ENCODE assay signal across 8 cellular contexts in genomic region chr11:2166091-2166851, GRCh38. TPM values are rescaled to one million over a fixed set of nuclear protein-coding genes. Genes with fewer than 3 reads are reported as not detected.
A peak's percentile ranks its signal among the peaks of the same experiment; 100 is the strongest.
DNase-seq lines count a peak whose midpoint lies in the region; ATAC-seq and TF ChIP-seq lines count a peak whose summit lies in the region.

No MANE protein-coding gene starts in this region.

- no peaks in the 10 kb centered on the region for H3K79me2 ChIP-seq in mammary epithelial cell (ENCODE audit: insufficient read depth, low read length)
- H3K79me2 ChIP-seq in mesendoderm (ENCODE audit: control insufficient read depth, insufficient read depth, low read length): no peaks in the 10 kb centered on the region

- intact Hi-C loops in mammary epithelial cell (cut with micrococcal nuclease) (loop anchor here (1.0 kb wide), 3 partner anchors 29 to 254 kb away; no protein-coding TSS in a partner anchor), sigmoid colon (cut with DNase I) (no loop called here)

- H3K4me3 ChIP-seq in mammary epithelial cell (replicated peaks in 1 of 3; ENCODE audit: insufficient read depth in 1 of 3, low read depth in 2 of 3, low read length in 3 of 3) (peak overlapping the region in 2 of 3 experiments; percentile 18 to 24), mesendoderm (ENCODE audit: low read length) (no peak overlapping the region), upper lobe of left lung (peak overlapping the region in 3 of 4 donors; percentile 7 to 32 (median 23)), sigmoid colon (peak overlapping the region in 2 of 4 donors; percentile 21 to 22)

- H3K4me2 ChIP-seq in mammary epithelial cell (ENCODE audit: insufficient read depth, low read depth, low read length) (peak overlapping the region; percentile 74), mesendoderm (ENCODE audit: low read length) (no peak overlapping the region)

- no peak overlapping the region for H4K5ac ChIP-seq in mesendoderm (ENCODE audit: low read length)

- H3K18ac ChIP-seq in mesendoderm (ENCODE audit: low read length): no peak overlapping the region

- no peak overlapping the region for H3K4ac ChIP-seq in mesendoderm (ENCODE audit: low read depth, low read length)

- CTCF ChIA-PET in mammary epithelial cell (lab: Charles Lee; ENCODE audit: low non-redundant PET): no interaction called here

- peak overlapping the region; percentile 78 for H3K56ac ChIP-seq in mesendoderm (ENCODE audit: low read length)

- H2AK5ac ChIP-seq in mesendoderm (ENCODE audit: low read length): no peak overlapping the region

- in situ Hi-C loops in mammary epithelial cell (cut with MboI; ENCODE audit: low sequenced_read_pairs in 2 of 2): loop anchor here in 1 of 2 donors (25.0 kb wide), 1 partner anchor 479 kb away; the partner anchor contains the start of gene KRTAP5-6

- H2BK120ac ChIP-seq in mesendoderm (ENCODE audit: low read depth, low read length): no peak overlapping the region

- H2BK5ac ChIP-seq in mesendoderm (ENCODE audit: low read length): no peak overlapping the region

- dilution Hi-C loops in mammary epithelial cell (cut with HindIII; ENCODE audit: low sequenced_read_pairs): no loop called here

- TF ChIP-seq EP300 in upper lobe of left lung (IDR thresholded peaks at IDR 0.05) (no peak), sigmoid colon (IDR thresholded peaks at IDR 0.05) (no peak)

- 22% methylated on average over 18 of the region's 70 CpGs for WGBS in mammary epithelial cell (ENCODE audit: low coverage, missing lambda C conversion rate)
- no CpG with 5 or more reads among the region's 70 CpGs for WGBS in mesendoderm (ENCODE audit: extremely low coverage, insufficient coverage, low lambda C conversion rate)
- WGBS in upper lobe of left lung, 2 donors: 2% methylated on average over 24 of the region's 70 CpGs; no CpG with 5 or more reads in 1 of the 2 donors
- 4 to 11% methylated on average over 70 of the region's 70 CpGs for WGBS in sigmoid colon, 2 donors

- H3K9me3 ChIP-seq in mammary epithelial cell (replicated peaks; ENCODE audit: insufficient read depth, low read length) (no peaks in the 10 kb centered on the region), upper lobe of left lung (no peaks in the 10 kb centered on the region), sigmoid colon (no peaks in the 10 kb centered on the region)

- no peak overlapping the region for H2BK15ac ChIP-seq in mesendoderm (replicated peaks; ENCODE audit: low read depth)

- H3K79me1 ChIP-seq in mesendoderm (ENCODE audit: low read length): no peaks in the 10 kb centered on the region

- no peaks in the 10 kb centered on the region for H3K36me3 ChIP-seq in mammary epithelial cell (ENCODE audit: insufficient read depth, low read length)
- H3K36me3 ChIP-seq in mesendoderm (ENCODE audit: control insufficient read depth, insufficient read depth, low read length): no peaks in the 10 kb centered on the region
- H3K36me3 ChIP-seq in upper lobe of left lung: no peaks in the 10 kb centered on the region
- no peaks in the 10 kb centered on the region for H3K36me3 ChIP-seq in sigmoid colon

- H3K9ac ChIP-seq in mammary epithelial cell (ENCODE audit: insufficient read depth, low read length): no peak overlapping the region
- peak overlapping the region; percentile 44 for H3K9ac ChIP-seq in mesendoderm (ENCODE audit: low read length)

- peaks cover 3% of the 10 kb centered on the region for H3K4me1 ChIP-seq in mammary epithelial cell (ENCODE audit: insufficient read depth, low read length)
- no peaks in the 10 kb centered on the region for H3K4me1 ChIP-seq in mesendoderm (ENCODE audit: control insufficient read depth, low read depth, low read length)
- peaks cover 7 to 11% (median 9%) of the 10 kb centered on the region in 4 donors for H3K4me1 ChIP-seq in upper lobe of left lung
- peaks cover 0 to 10% (median 7%) of the 10 kb centered on the region in 4 donors for H3K4me1 ChIP-seq in sigmoid colon

- H4K20me1 ChIP-seq in mammary epithelial cell (ENCODE audit: insufficient read depth, low read length): no peaks in the 10 kb centered on the region

- peak overlapping the region; percentile 83 for H2AFZ ChIP-seq in mammary epithelial cell (ENCODE audit: low read depth, low read length)

- no TSS peak for BruUV-seq in mammary epithelial cell (replicated peaks; lab: Mats Ljungman, UMichigan)

- TF ChIP-seq CTCF in GM12872 (IDR thresholded peaks at IDR 0.05; ENCODE audit: insufficient read depth, low read depth, low read length) (peak; percentile 56), mammary epithelial cell (conservative IDR thresholded peaks at IDR 0.05 in 1 of 2, IDR thresholded peaks at IDR 0.05 in 1 of 2; ENCODE audit: extremely low read depth in 1 of 2, insufficient read depth in 1 of 2, low read depth in 1 of 2, low read length in 2 of 2) (peak; percentile 28 to 67), upper lobe of left lung (IDR thresholded peaks at IDR 0.05) (peak; percentile 18 to 68 (median 54)), sigmoid colon (IDR thresholded peaks at IDR 0.05) (peak in 2 of 4 experiments; percentile 18 to 48)

- H3K27me3 ChIP-seq in mammary epithelial cell (ENCODE audit: insufficient read depth, low read length) (peaks cover 4% of the 10 kb centered on the region), mesendoderm (ENCODE audit: insufficient read depth, low read length, poor library complexity) (no peaks in the 10 kb centered on the region), upper lobe of left lung (peaks cover 0 to 8% (median 3%) of the 10 kb centered on the region in 4 donors), sigmoid colon (peaks cover 7 to 63% (median 34%) of the 10 kb centered on the region in 3 donors)

- H4K8ac ChIP-seq in mesendoderm (ENCODE audit: low read depth, low read length): no peak overlapping the region

- ATAC-seq in upper lobe of left lung (ENCODE audit: low FRiP score in 2 of 2): peak in 1 of 2 donors; percentile 25

- no peak overlapping the region for H3K23ac ChIP-seq in mesendoderm (ENCODE audit: low read length)

- DNase-seq in T follicular helper cell (ENCODE audit: low read depth) (peak; percentile 12), mammary epithelial cell (peak; percentile 23), mesendoderm (peak; percentile 38), upper lobe of left lung (peak in 1 of 2 donors; percentile 90), sigmoid colon (no peak), NCI-H2227 treated with DMSO at 0.1 percent for 48 hours (lab: John Stamatoyannopoulos, UW) (no peak), putamen (ENCODE audit: low spot score) (no peak)

- H3K27ac ChIP-seq in mammary epithelial cell (ENCODE audit: insufficient read depth, low read depth, low read length) (no peak overlapping the region), mesendoderm (ENCODE audit: low read depth, low read length) (no peak overlapping the region), upper lobe of left lung (no peak overlapping the region), sigmoid colon (no peak overlapping the region)

- TF ChIP-seq POLR2A in upper lobe of left lung (IDR thresholded peaks at IDR 0.05) (no peak), sigmoid colon (IDR thresholded peaks at IDR 0.05) (no peak)

RNA-seq across cellular contexts. Expression of gene INS, which starts 5.3 kb away (rescaled TPM):
- total RNA-seq in mammary epithelial cell (not detected), upper lobe of left lung (under 1 TPM in 1 of 6 donors, not detected in 5; 0.67 TPM), sigmoid colon (not detected)
- polyA plus RNA-seq in mammary epithelial cell (not detected), sigmoid colon (10 to 100 TPM in 1 of 3 donors, under 1 TPM in 1, not detected in 1; 0.73 to 51.7 TPM)
- not detected for polyA minus RNA-seq in mammary epithelial cell
- polyA plus RNA-seq in mesendoderm (2013, experiment 1 of 2): not detected
- polyA plus RNA-seq in mesendoderm (2013, experiment 2 of 2): not detected

RNA-seq across cellular contexts. Expression of gene TH, which starts 5.3 kb away (rescaled TPM):
- total RNA-seq in mammary epithelial cell: under 1 TPM in 1 of 2 donors, not detected in 1; 0.61 TPM
- 0.16 TPM for polyA plus RNA-seq in mammary epithelial cell
- not detected for polyA minus RNA-seq in mammary epithelial cell
- 0.07 TPM for polyA plus RNA-seq in mesendoderm (2013, experiment 1 of 2)
- polyA plus RNA-seq in mesendoderm (2013, experiment 2 of 2): 0.20 TPM
- not detected for total RNA-seq in upper lobe of left lung
- total RNA-seq in sigmoid colon: not detected
- under 1 TPM in 1 of 3 donors, not detected in 2; 0.17 TPM for polyA plus RNA-seq in sigmoid colon

RNA-seq across cellular contexts. Expression of gene IGF2, which starts 27.1 kb away (rescaled TPM):
- total RNA-seq in mammary epithelial cell (under 1 TPM in 1 of 2 donors, not detected in 1; under 0.01 TPM), upper lobe of left lung (10 to 100 TPM in 2 of 6 donors, 1 to 10 TPM in 3, not detected in 1; 7.0 to 24.4 (median 8.4) TPM), sigmoid colon (10 to 100 TPM; 13.9 to 63.1 (median 27.0) TPM)
- polyA plus RNA-seq in mammary epithelial cell (0.01 TPM), sigmoid colon (1 to 10 TPM; 1.6 to 7.8 (median 2.4) TPM)
- polyA minus RNA-seq in mammary epithelial cell: not detected
- polyA plus RNA-seq in mesendoderm (2013, experiment 1 of 2): 0.28 TPM
- polyA plus RNA-seq in mesendoderm (2013, experiment 2 of 2): 0.29 TPM

Comparison
In these comparisons a context has a peak if more than half of its experiments do, and no peak if none do; other contexts are left out.
1. DNase-seq: peak in T follicular helper cell (single experiment), mammary epithelial cell (single experiment) and mesendoderm (single experiment); none in sigmoid colon (single experiment), NCI-H2227 treated with DMSO at 0.1 percent for 48 hours (single experiment) and putamen (single experiment).